8 cellular contexts compared by ENCODE assay signal in the genomic region with DNA sequence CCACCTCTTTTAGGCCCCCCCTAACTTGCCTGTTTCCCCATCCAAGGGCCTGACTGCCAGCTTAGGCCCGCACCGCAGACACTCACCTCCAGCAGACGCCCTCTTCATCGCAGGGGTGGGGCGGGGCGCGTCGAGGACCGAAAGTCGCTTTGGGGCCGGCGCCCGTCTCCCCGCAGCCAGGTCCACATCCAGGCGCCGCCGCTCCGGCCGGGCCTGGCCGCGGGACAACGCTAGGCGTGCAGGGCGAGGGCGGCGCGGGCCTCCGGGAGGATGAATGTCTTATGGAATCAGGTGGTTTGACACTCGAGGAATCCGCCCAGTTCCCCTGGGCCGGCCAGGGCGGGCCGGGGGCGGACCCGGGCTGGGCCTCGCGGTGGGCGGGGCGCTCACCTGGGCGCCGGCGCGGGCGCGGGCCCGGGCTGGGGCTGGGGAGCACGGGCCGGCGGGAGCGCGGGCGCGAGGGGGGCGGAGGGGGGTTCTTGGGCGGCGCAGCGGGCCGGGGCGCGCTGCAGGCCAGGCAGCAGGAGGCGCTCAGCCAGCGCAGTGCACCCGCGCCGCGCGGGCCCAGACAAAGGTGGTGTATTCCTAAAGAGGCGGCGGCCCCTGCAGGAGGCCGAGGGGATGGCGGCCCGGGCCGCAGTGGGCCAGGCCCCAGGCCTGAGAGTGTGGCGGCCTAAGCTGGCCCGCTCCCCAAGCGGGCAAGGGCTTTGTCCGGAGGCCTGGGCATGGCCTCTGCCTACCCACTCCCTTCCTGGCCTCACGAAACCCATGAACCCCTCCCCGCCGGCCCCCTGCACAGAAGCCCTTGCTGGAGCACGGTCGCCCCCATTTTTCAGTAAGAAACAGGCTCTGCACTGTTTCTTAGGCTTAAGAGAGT.
DNase-seq lines count a peak whose midpoint lies in the region; ATAC-seq and TF ChIP-seq lines count a peak whose summit lies in the region.

No MANE protein-coding gene starts in this region.

- no peaks in the 10 kb centered on the region for H3K4me1 Mint-ChIP-seq in immature natural killer cell

- DNase-seq in A673 (ENCODE audit: low spot score) (peak; percentile 73), SKM-1 treated with dmso at 0.1 percent for 144 hours (lab: John Stamatoyannopoulos, UW; ENCODE audit: unreplicated experiment) (peak; percentile 48), T47D (ENCODE audit: low read depth in 1 of 2, low spot score in 1 of 2) (peak; percentile 81 to 90), immature natural killer cell (peak in 2 of 3 donors; percentile 29), pons (ENCODE audit: low spot score) (no peak)
- peak; percentile 26 to 36 for DNase-seq in stimulated activated CD4-positive, alpha-beta T cell treated with anti-CD3 and anti-CD28 coated beads, Interleukin-1b, Interleukin-23, amount 100 ng/mL, for 4 hours (ENCODE audit: low read depth in 2 of 2)

- H3K27ac Mint-ChIP-seq in immature natural killer cell = no peak overlapping the region

- H3K9me3 ChIP-seq in A673 (ENCODE audit: low read depth, low read length, poor library complexity, severe bottlenecking) = no peaks in the 10 kb centered on the region

- H3K4me1 ChIP-seq in A673 (ENCODE audit: insufficient read depth, low read length, poor library complexity, severe bottlenecking) = no peaks in the 10 kb centered on the region

- in situ Hi-C loops in T47D (cut with HindIII; ENCODE audit: low pct_unique_long_range_greater_than_20kb, low sequenced_read_pairs) = no loop called here

- H3K4me3 Mint-ChIP-seq in immature natural killer cell = no peak overlapping the region

- TF ChIP-seq CTCF in A673 (conservative IDR thresholded peaks at IDR 0.05; ENCODE audit: low read depth, low read length) = peak; percentile 61

- intact Hi-C loops in A673 (cut with micrococcal nuclease; ENCODE audit: unreplicated experiment) = loop anchor here (5.0 to 10.0 kb wide), 2 partner anchors 135 to 192 kb away; no protein-coding TSS in a partner anchor

- TF ChIP-seq RAD21 in Ishikawa (IDR thresholded peaks at IDR 0.05; ENCODE audit: low read depth) = peak; percentile 63

- no peak for TF ChIP-seq EP300 in Ishikawa (IDR thresholded peaks at IDR 0.05; ENCODE audit: borderline replicate concordance)

- H3K27ac ChIP-seq in A673 (ENCODE audit: low read depth, low read length, poor library complexity, severe bottlenecking) = no peak overlapping the region

- H3K36me3 Mint-ChIP-seq in immature natural killer cell = no peaks in the 10 kb centered on the region

- H3K36me3 ChIP-seq in A673 (ENCODE audit: insufficient read depth, low read length, poor library complexity, severe bottlenecking) = no peaks in the 10 kb centered on the region

- CTCF ChIA-PET in A673 (lab: Charles Lee) = interaction anchor here (0.6 kb wide), 1 partner anchor 222 kb away, joined by 4 read pairs; a partner anchor contains a TSS

- peak overlapping the region; percentile 39 for H3K4me3 ChIP-seq in A673 (ENCODE audit: low read depth, low read length, poor library complexity, severe bottlenecking)

- POLR2A ChIA-PET in A673 (lab: Charles Lee; ENCODE audit: low non-redundant PET) = no interaction called here

- H3K27me3 Mint-ChIP-seq in immature natural killer cell (ENCODE audit: low read depth in 3 of 3) = peaks cover 0 to 2% (median under 1%) of the 10 kb centered on the region in 3 donors

- ATAC-seq in GM18498 (IDR thresholded peaks at IDR 0.05; ENCODE audit: unreplicated experiment) = peak; percentile 72

- no peaks in the 10 kb centered on the region for H3K9me3 Mint-ChIP-seq in immature natural killer cell

- BruUV-seq in A673 (replicated peaks; lab: Mats Ljungman, UMichigan) = no TSS peak

- no peaks in the 10 kb centered on the region for H3K27me3 ChIP-seq in A673 (replicated peaks; ENCODE audit: insufficient read depth, low read depth, low read length, poor library complexity)

TF ChIP-seq in Ishikawa, 13 proteins besides CTCF, POLR2A, EP300 and RAD21:
- TF ChIP-seq, protein P1, sequence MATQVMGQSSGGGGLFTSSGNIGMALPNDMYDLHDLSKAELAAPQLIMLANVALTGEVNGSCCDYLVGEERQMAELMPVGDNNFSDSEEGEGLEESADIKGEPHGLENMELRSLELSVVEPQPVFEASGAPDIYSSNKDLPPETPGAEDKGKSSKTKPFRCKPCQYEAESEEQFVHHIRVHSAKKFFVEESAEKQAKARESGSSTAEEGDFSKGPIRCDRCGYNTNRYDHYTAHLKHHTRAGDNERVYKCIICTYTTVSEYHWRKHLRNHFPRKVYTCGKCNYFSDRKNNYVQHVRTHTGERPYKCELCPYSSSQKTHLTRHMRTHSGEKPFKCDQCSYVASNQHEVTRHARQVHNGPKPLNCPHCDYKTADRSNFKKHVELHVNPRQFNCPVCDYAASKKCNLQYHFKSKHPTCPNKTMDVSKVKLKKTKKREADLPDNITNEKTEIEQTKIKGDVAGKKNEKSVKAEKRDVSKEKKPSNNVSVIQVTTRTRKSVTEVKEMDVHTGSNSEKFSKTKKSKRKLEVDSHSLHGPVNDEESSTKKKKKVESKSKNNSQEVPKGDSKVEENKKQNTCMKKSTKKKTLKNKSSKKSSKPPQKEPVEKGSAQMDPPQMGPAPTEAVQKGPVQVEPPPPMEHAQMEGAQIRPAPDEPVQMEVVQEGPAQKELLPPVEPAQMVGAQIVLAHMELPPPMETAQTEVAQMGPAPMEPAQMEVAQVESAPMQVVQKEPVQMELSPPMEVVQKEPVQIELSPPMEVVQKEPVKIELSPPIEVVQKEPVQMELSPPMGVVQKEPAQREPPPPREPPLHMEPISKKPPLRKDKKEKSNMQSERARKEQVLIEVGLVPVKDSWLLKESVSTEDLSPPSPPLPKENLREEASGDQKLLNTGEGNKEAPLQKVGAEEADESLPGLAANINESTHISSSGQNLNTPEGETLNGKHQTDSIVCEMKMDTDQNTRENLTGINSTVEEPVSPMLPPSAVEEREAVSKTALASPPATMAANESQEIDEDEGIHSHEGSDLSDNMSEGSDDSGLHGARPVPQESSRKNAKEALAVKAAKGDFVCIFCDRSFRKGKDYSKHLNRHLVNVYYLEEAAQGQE (IDR thresholded peaks at IDR 0.05; ENCODE audit: low read depth) = peak; percentile 34; the same call in 1 of the 2 replicates
- no peak for TF ChIP-seq YY1 (IDR thresholded peaks at IDR 0.05; ENCODE audit: low read depth)
- TF ChIP-seq, protein P2, sequence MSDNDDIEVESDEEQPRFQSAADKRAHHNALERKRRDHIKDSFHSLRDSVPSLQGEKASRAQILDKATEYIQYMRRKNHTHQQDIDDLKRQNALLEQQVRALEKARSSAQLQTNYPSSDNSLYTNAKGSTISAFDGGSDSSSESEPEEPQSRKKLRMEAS (IDR thresholded peaks at IDR 0.05) = peak; percentile 78
- TF ChIP-seq, protein P3, sequence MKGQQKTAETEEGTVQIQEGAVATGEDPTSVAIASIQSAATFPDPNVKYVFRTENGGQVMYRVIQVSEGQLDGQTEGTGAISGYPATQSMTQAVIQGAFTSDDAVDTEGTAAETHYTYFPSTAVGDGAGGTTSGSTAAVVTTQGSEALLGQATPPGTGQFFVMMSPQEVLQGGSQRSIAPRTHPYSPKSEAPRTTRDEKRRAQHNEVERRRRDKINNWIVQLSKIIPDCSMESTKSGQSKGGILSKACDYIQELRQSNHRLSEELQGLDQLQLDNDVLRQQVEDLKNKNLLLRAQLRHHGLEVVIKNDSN (IDR thresholded peaks at IDR 0.05) = peak; percentile 14; the same call in 1 of the 2 replicates
TF ChIP-seq in Ishikawa: peak in this region for 3.
